23 cellular contexts compared by ENCODE assay signal in genomic region chr2:122805346-122805745, GRCh38.
"Had no signal": no experiment of that assay in that cellular context is flagged by ENCODE, and none has a peak within 500 bp of the region (broad histone marks: within the 10 kb centered on the region; RNA-seq: fewer than 3 reads in every experiment).

No MANE protein-coding gene starts in this region.

- H3K9me3 ChIP-seq: neutrophil, pancreas, right atrium auricular region, transverse colon, upper lobe of right lung, uterus had no signal

- H3K4me2 ChIP-seq: smooth muscle cell had no signal

- H3K4me1 ChIP-seq: esophagus squamous epithelium, pancreas, right atrium auricular region, suprapubic skin, transverse colon, upper lobe of right lung, uterus had no signal

- DNase-seq: dermis blood vessel endothelial cell; effector memory CD4-positive, alpha-beta T cell; erythroblast; esophagus squamous epithelium; natural killer cell; pancreas; stimulated activated CD4-positive, alpha-beta T cell treated with anti-CD3 and anti-CD28 coated beads, Interleukin-12 subunit alpha, Interleukin-12 subunit beta, amount 100 ng/mL, for 4 hours; stimulated activated CD4-positive, alpha-beta T cell treated with anti-CD3 and anti-CD28 coated beads, Interleukin-1b, Interleukin-23, amount 100 ng/mL, for 48 hours; stimulated activated CD4-positive, alpha-beta T cell treated with anti-CD3 and anti-CD28 coated beads, Interleukin-4, amount 100 ng/mL, for 1 hour; stimulated activated CD8-positive, alpha-beta memory T cell treated with anti-CD3 and anti-CD28 coated beads, Interleukin-4, amount 100 ng/mL, for 48 hours; stimulated activated naive CD4-positive, alpha-beta T cell; stimulated activated naive CD8-positive, alpha-beta T cell treated with anti-CD3 and anti-CD28 coated beads, Interleukin-15, amount 100 ng/mL, for 72 hours; transverse colon; upper lobe of right lung; uterus had no signal

- H3K27me3 ChIP-seq: esophagus squamous epithelium, neutrophil, pancreas, right atrium auricular region, suprapubic skin, transverse colon, upper lobe of right lung, uterus had no signal

- H3K4me3 ChIP-seq: coronary artery, esophagus squamous epithelium, lung, pancreas, right atrium auricular region, smooth muscle cell, suprapubic skin, transverse colon, upper lobe of right lung, uterus had no signal

- H3K27ac ChIP-seq: coronary artery, esophagus squamous epithelium, neutrophil, pancreas, right atrium auricular region, suprapubic skin, transverse colon, upper lobe of right lung, uterus had no signal

- ATAC-seq: left lobe of liver; natural killer cell; pancreas; sciatic nerve; stimulated activated naive CD8-positive, alpha-beta T cell treated with anti-CD3 and anti-CD28 coated beads, Interleukin-15, amount 100 ng/mL, for 72 hours; upper lobe of right lung had no signal

- H3K36me3 ChIP-seq: esophagus squamous epithelium, neutrophil, pancreas, right atrium auricular region, suprapubic skin, transverse colon, upper lobe of right lung, uterus had no signal
